ENCODE assay signal across 12 cellular contexts in the genomic region with DNA sequence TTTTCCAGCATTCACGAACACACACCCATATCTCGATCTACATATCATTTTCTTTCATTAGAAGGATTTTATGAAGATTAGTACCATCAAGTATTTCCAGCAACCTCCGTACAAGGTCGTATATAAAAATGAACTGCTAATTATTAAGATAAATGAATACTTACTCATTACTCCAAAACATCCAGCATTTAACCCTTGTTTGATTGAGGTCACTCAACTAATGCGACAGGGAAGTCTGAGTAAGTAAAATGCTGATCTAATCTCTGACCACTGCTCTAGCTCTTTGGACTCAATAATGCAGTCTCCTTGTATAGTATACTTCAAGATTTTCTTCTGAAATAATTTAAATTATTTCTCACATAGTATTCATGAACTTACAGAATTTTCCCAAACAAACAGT. TPM values are rescaled to one million over a fixed set of nuclear protein-coding genes. Genes with fewer than 3 reads are reported as not detected.
DNase-seq lines count a peak whose midpoint lies in the region; FAIRE-seq and TF ChIP-seq lines count a peak whose summit lies in the region.
"Had no signal": no experiment of that assay in that cellular context is flagged by ENCODE, and none has a peak within 500 bp of the region (broad histone marks: within the 10 kb centered on the region; RNA-seq: fewer than 3 reads in every experiment).

No MANE protein-coding gene starts in this region.

- H3K9me3 Mint-ChIP-seq in activated CD4-positive, alpha-beta T cell treated with anti-CD3 and anti-CD28 coated beads, Interleukin-2, amount 10 ng/mL, durations not matched to agents 7 days and 5 days = no peaks in the 10 kb centered on the region
- peaks cover 21% of the 10 kb centered on the region for H3K9me3 Mint-ChIP-seq in endodermal cell

- no peak overlapping the region for H3K9ac ChIP-seq in endodermal cell (ENCODE audit: extremely low read depth, low read length, poor library complexity, severe bottlenecking)

- no peak for DNase-seq in activated CD4-positive, alpha-beta T cell treated with anti-CD3 and anti-CD28 coated beads, Interleukin-2, amount 10 ng/mL, durations not matched to agents 7 days and 5 days
- no peak for DNase-seq in activated CD4-positive, alpha-beta T cell treated with anti-CD3 and anti-CD28 coated beads, Interleukin-2, amount 50 U/mL, for 1 hour
- DNase-seq in Peyer's patch (no peak), endodermal cell (no peak), small intestine (peak; percentile 51), GM10248 (ENCODE audit: extremely low spot score) (no peak), NCI-H1417 treated with DMSO at 0.1 percent for 48 hours (lab: John Stamatoyannopoulos, UW) (no peak), cerebellum (ENCODE audit: low spot score) (no peak)
- DNase-seq: KG1, NCI-H510A, uterus had no signal

- no peaks in the 10 kb centered on the region for H3K9me3 ChIP-seq in Peyer's patch
- peaks cover 9% of the 10 kb centered on the region for H3K9me3 ChIP-seq in endodermal cell (ENCODE audit: control insufficient read depth, low read length)
- H3K9me3 ChIP-seq in small intestine (ENCODE audit: control insufficient read depth, low read depth) = no peaks in the 10 kb centered on the region
- H3K9me3 ChIP-seq: uterus had no signal

- TF ChIP-seq CTCF in Peyer's patch (IDR thresholded peaks at IDR 0.05) = no peak
- TF ChIP-seq CTCF in endodermal cell (conservative IDR thresholded peaks at IDR 0.05) = no peak
- no peak for TF ChIP-seq CTCF in GM10248 (IDR thresholded peaks at IDR 0.05; ENCODE audit: control extremely low read depth, extremely low read depth, low read depth, missing control alignments)

- H3K4me3 ChIP-seq in Peyer's patch (peak overlapping the region in 3 of 4 donors; percentile 78 to 98 (median 81)), endodermal cell (ENCODE audit: low read length) (peak overlapping the region; percentile 88), small intestine (ENCODE audit: low read depth in 1 of 2, low read length in 2 of 2) (no peak overlapping the region)

- peaks cover 34% of the 10 kb centered on the region for H3K36me3 Mint-ChIP-seq in activated CD4-positive, alpha-beta T cell treated with anti-CD3 and anti-CD28 coated beads, Interleukin-2, amount 10 ng/mL, durations not matched to agents 7 days and 5 days (ENCODE audit: low read depth)
- H3K36me3 Mint-ChIP-seq in endodermal cell (ENCODE audit: low read depth) = peaks cover 51% of the 10 kb centered on the region

- H3K4me1 Mint-ChIP-seq in activated CD4-positive, alpha-beta T cell treated with anti-CD3 and anti-CD28 coated beads, Interleukin-2, amount 10 ng/mL, durations not matched to agents 7 days and 5 days = peaks cover 37% of the 10 kb centered on the region
- peaks cover 10% of the 10 kb centered on the region for H3K4me1 Mint-ChIP-seq in endodermal cell

- peaks cover 0 to 4% (median 0%) of the 10 kb centered on the region in 4 donors for H3K4me1 ChIP-seq in Peyer's patch
- H3K4me1 ChIP-seq in endodermal cell (ENCODE audit: control insufficient read depth, insufficient read depth, low read length) = no peaks in the 10 kb centered on the region
- peaks cover 3% of the 10 kb centered on the region in 2 donors for H3K4me1 ChIP-seq in small intestine (ENCODE audit: control insufficient read depth in 2 of 2, insufficient read depth in 1 of 2, low read depth in 1 of 2, low read length in 1 of 2)
- H3K4me1 ChIP-seq: uterus had no signal

- H3K36me3 ChIP-seq in Peyer's patch = peaks cover 0 to 21% (median 0%) of the 10 kb centered on the region in 3 donors
- H3K36me3 ChIP-seq in endodermal cell (ENCODE audit: control insufficient read depth, insufficient read depth, low read length) = peaks cover 28% of the 10 kb centered on the region
- peaks cover 4% of the 10 kb centered on the region in 2 donors for H3K36me3 ChIP-seq in small intestine (ENCODE audit: control insufficient read depth in 2 of 2, insufficient read depth in 2 of 2, low read length in 2 of 2)
- H3K36me3 ChIP-seq: uterus had no signal

- POLR2A ChIA-PET in activated CD4-positive, alpha-beta T cell treated with anti-CD3 and anti-CD28 coated beads, Interleukin-2, amount 10 ng/mL, durations not matched to agents 7 days and 5 days (lab: Charles Lee) = interaction anchor here (0.6 kb wide), 1 partner anchor 87 kb away, joined by 12 read pairs; no protein-coding TSS in a partner anchor
- POLR2A ChIA-PET in GM10248 (lab: Yijun Ruan, JAX) = interaction anchor here (0.7 kb wide), 1 partner anchor 151 kb away, joined by 7 read pairs; no protein-coding TSS in a partner anchor

- no peak for TF ChIP-seq POLR2A in Peyer's patch (IDR thresholded peaks at IDR 0.05)

- H3K27me3 ChIP-seq in Peyer's patch = no peaks in the 10 kb centered on the region
- H3K27me3 ChIP-seq in endodermal cell (ENCODE audit: control insufficient read depth, insufficient read depth, low read length, poor library complexity, severe bottlenecking) = no peaks in the 10 kb centered on the region
- H3K27me3 ChIP-seq in small intestine (ENCODE audit: control insufficient read depth in 2 of 2, insufficient read depth in 2 of 2, low read length in 2 of 2) = no peaks in the 10 kb centered on the region
- H3K27me3 ChIP-seq: uterus had no signal

- H3K27ac ChIP-seq in Peyer's patch (peak overlapping the region in 1 of 4 donors; percentile 99), endodermal cell (ENCODE audit: low read depth, low read length) (no peak overlapping the region), small intestine (ENCODE audit: low read depth in 1 of 2, low read length in 1 of 2) (no peak overlapping the region)

- H3K27me3 Mint-ChIP-seq in activated CD4-positive, alpha-beta T cell treated with anti-CD3 and anti-CD28 coated beads, Interleukin-2, amount 10 ng/mL, durations not matched to agents 7 days and 5 days = no peaks in the 10 kb centered on the region
- peaks cover 7% of the 10 kb centered on the region for H3K27me3 Mint-ChIP-seq in endodermal cell (ENCODE audit: insufficient read depth)

- peak overlapping the region; percentile 62 for H3K27ac Mint-ChIP-seq in activated CD4-positive, alpha-beta T cell treated with anti-CD3 and anti-CD28 coated beads, Interleukin-2, amount 10 ng/mL, durations not matched to agents 7 days and 5 days
- H3K27ac Mint-ChIP-seq in endodermal cell = no peak overlapping the region

- CTCF ChIA-PET in activated CD4-positive, alpha-beta T cell treated with anti-CD3 and anti-CD28 coated beads, Interleukin-2, amount 10 ng/mL, durations not matched to agents 7 days and 5 days (lab: Charles Lee) = interaction anchor here (1.2 to 2.6 kb wide), 2 partner anchors 10 to 56 kb away, joined by 3 to 10 read pairs; no protein-coding TSS in a partner anchor
- CTCF ChIA-PET in GM10248 (lab: Yijun Ruan, JAX) = interaction anchor here (2.6 kb wide), 1 partner anchor 90 kb away, joined by 8 read pairs; a partner anchor contains a TSS

- FAIRE-seq in small intestine (lab: Jason Lieb, UNC) = no peak
- FAIRE-seq: TTC549 had no signal

- H3K4me3 Mint-ChIP-seq in activated CD4-positive, alpha-beta T cell treated with anti-CD3 and anti-CD28 coated beads, Interleukin-2, amount 10 ng/mL, durations not matched to agents 7 days and 5 days = peak overlapping the region; percentile 96
- peak overlapping the region; percentile 84 for H3K4me3 Mint-ChIP-seq in endodermal cell

- WGBS in endodermal cell (ENCODE audit: insufficient coverage in 1 of 2, insufficient read length in 1 of 2), 2 experiments = 91 to 93% methylated on average over 3 of the region's 5 CpGs
- 48 to 71% (median 58%) methylated on average over 5 of the region's 5 CpGs for WGBS in small intestine, 3 donors

RNA-seq across cellular contexts. Expression of a gene that starts 2.0 kb away (rescaled TPM):
- total RNA-seq in activated CD4-positive, alpha-beta T cell treated with anti-CD3 and anti-CD28 coated beads, Interleukin-2, amount 10 ng/mL, durations not matched to agents 7 days and 5 days = 10 to 100 TPM; 53.4 to 57.6 TPM
- total RNA-seq in Peyer's patch = 100 to 1,000 TPM in 1 of 4 donors, 10 to 100 TPM in 3; 23.1 to 133 (median 47.2) TPM
- 10 to 100 TPM; 14.2 to 24.5 TPM for total RNA-seq in endodermal cell
- 12.9 TPM for polyA plus RNA-seq in endodermal cell (2013, experiment 1 of 2)
- 9.8 TPM for polyA plus RNA-seq in endodermal cell (2013, experiment 2 of 2)
- polyA plus RNA-seq in small intestine = 100 to 1,000 TPM in 1 of 3 donors, 10 to 100 TPM in 2; 27.4 to 104 (median 40.8) TPM
- 11.7 TPM for total RNA-seq in cerebellum

RNA-seq across cellular contexts. Expression of a gene that starts 38.0 kb away (rescaled TPM):
- 10 to 100 TPM; 36.7 to 37.3 TPM for total RNA-seq in activated CD4-positive, alpha-beta T cell treated with anti-CD3 and anti-CD28 coated beads, Interleukin-2, amount 10 ng/mL, durations not matched to agents 7 days and 5 days
- total RNA-seq in Peyer's patch (10 to 100 TPM; 13.8 to 47.0 (median 18.3) TPM), endodermal cell (10 to 100 TPM; 66.4 to 75.0 TPM), cerebellum (82.6 TPM)
- polyA plus RNA-seq in endodermal cell (2013, experiment 1 of 2) = 62.3 TPM
- 62.8 TPM for polyA plus RNA-seq in endodermal cell (2013, experiment 2 of 2)
- 1 to 10 TPM; 3.1 to 5.1 (median 3.5) TPM for polyA plus RNA-seq in small intestine

Comparison
In these comparisons a context has a peak if more than half of its experiments do, and no peak if none do; other contexts are left out.
1. H3K4me3 ChIP-seq: peak in Peyer's patch (3 of 4) and endodermal cell (single experiment); none in small intestine (0 of 2).